Comparison of ENCODE assay signal across 9 cellular contexts in the genomic region with DNA sequence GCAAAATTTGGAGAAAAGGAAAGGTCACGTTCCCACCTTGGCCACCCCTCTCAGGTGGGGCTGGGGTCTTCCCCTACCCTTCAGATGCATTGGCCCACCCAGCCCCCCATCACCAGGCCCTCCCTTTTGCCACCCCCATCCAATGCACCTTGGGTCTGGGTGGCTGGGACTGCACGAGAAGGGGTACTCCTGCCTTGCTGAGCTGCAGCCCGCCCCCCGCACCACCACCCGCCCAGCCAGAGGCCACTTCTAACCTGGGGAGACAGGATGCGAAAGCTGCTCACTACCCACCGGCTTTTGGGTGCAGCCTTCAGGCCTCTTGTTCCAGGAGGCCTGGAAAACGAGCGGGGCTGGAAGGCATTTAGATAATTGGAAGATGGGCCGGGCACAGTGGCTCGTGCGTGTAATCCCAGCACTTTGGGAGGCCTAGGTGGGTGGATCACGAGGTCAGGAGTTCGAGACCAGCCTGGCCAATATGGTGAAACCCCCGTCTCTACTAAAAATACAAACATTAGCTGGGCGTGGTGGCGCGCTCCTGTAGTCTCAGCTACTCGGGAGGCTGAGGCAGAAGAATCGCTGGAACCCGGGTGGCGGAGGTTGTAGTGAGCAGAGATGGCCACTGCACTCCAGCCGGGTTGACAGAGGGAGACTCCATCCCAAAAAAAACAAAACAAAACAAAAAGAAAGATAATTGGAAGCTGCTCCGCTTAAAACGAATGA. TPM values are rescaled to one million over a fixed set of nuclear protein-coding genes. Genes with fewer than 3 reads are reported as not detected.
A peak's percentile ranks its signal among the peaks of the same experiment; 100 is the strongest.
DNase-seq lines count a peak whose midpoint lies in the region; ATAC-seq, FAIRE-seq and TF ChIP-seq lines count a peak whose summit lies in the region.
"Had no signal": no experiment of that assay in that cellular context is flagged by ENCODE, and none has a peak within 500 bp of the region (broad histone marks: within the 10 kb centered on the region; RNA-seq: fewer than 3 reads in every experiment).

No MANE protein-coding gene starts in this region.

- peak overlapping the region; percentile 84 for H3K4me3 ChIP-seq in A549

- peaks cover 29 to 34% (median 33%) of the 10 kb centered on the region in 3 donors for H3K4me1 Mint-ChIP-seq in IgD-negative memory B cell
- H3K4me1 Mint-ChIP-seq in central memory CD8-positive, alpha-beta T cell = peaks cover 37% of the 10 kb centered on the region
- peaks cover 24 to 43% of the 10 kb centered on the region in 2 donors for H3K4me1 Mint-ChIP-seq in natural killer cell

- ATAC-seq in A549 (no peak), natural killer cell (no peak), GM19324 (IDR thresholded peaks at IDR 0.05; ENCODE audit: low FRiP score, unreplicated experiment) (no peak), GM21529 (IDR thresholded peaks at IDR 0.05; ENCODE audit: unreplicated experiment) (no peak)
- ATAC-seq in central memory CD8-positive, alpha-beta T cell (replicated peaks; ENCODE audit: extremely low read depth, poor library complexity, severe bottlenecking) = no peak

- CTCF ChIA-PET in A549 (lab: Yijun Ruan, JAX) = interaction anchor here (0.6 to 3.3 kb wide), 8 partner anchors 8 to 416 kb away, joined by 3 to 29 read pairs (median 5); a partner anchor contains a TSS

- no peaks in the 10 kb centered on the region for H3K36me3 Mint-ChIP-seq in IgD-negative memory B cell
- peaks cover 27% of the 10 kb centered on the region for H3K36me3 Mint-ChIP-seq in central memory CD8-positive, alpha-beta T cell (ENCODE audit: insufficient read depth)
- no peaks in the 10 kb centered on the region for H3K36me3 Mint-ChIP-seq in natural killer cell

- peaks cover 27% of the 10 kb centered on the region for H3K4me1 ChIP-seq in A549

- no peak for TF ChIP-seq EP300 in A549 (IDR thresholded peaks at IDR 0.05)

- peak overlapping the region; percentile 98 to 99 for H3K27ac ChIP-seq in A549

- H3K27ac Mint-ChIP-seq in IgD-negative memory B cell (peak overlapping the region; percentile 94 to 99 (median 97)), natural killer cell (peak overlapping the region; percentile 96)
- H3K27ac Mint-ChIP-seq in central memory CD8-positive, alpha-beta T cell (ENCODE audit: low read depth) = peak overlapping the region; percentile 88

- H3K9me3 Mint-ChIP-seq in IgD-negative memory B cell = no peaks in the 10 kb centered on the region
- H3K9me3 Mint-ChIP-seq in central memory CD8-positive, alpha-beta T cell = no peaks in the 10 kb centered on the region
- H3K9me3 Mint-ChIP-seq in natural killer cell = no peaks in the 10 kb centered on the region

- peak overlapping the region; percentile 84 for H3K4me2 ChIP-seq in A549

- no peak for TF ChIP-seq RAD21 in A549 (conservative IDR thresholded peaks at IDR 0.05 in 1 of 2, IDR thresholded peaks at IDR 0.05 in 1 of 2)

- no peaks in the 10 kb centered on the region for H3K9me3 ChIP-seq in A549

- DNase-seq in A549 (ENCODE audit: low read depth in 1 of 2, low spot score in 1 of 2) (no peak), natural killer cell (no peak), NCI-H2107 (lab: John Stamatoyannopoulos, UW) (no peak), RKO (ENCODE audit: low spot score) (no peak)
- DNase-seq in central memory CD8-positive, alpha-beta T cell (ENCODE audit: low spot score in 2 of 2) = no peak

- TF ChIP-seq POLR2A in A549 (IDR thresholded peaks at IDR 0.05; ENCODE audit: low read length) = no peak

- intact Hi-C loops in natural killer cell (cut with micrococcal nuclease) = loop anchor here (1.0 to 5.0 kb wide), 4 partner anchors 16 to 52 kb away; a partner anchor contains a TSS

- POLR2A ChIA-PET in A549 (lab: Yijun Ruan, JAX) = interaction anchor here (1.1 kb wide), 1 partner anchor 18 kb away, joined by 4 read pairs; no protein-coding TSS in a partner anchor

- no peak for TF ChIP-seq CTCF in A549 (IDR thresholded peaks at IDR 0.05)
- no peak for TF ChIP-seq CTCF in natural killer cell (IDR thresholded peaks at IDR 0.05)

- FAIRE-seq in A549 (lab: Jason Lieb, UNC) = no peak

- no peaks in the 10 kb centered on the region for H3K27me3 Mint-ChIP-seq in IgD-negative memory B cell
- H3K27me3 Mint-ChIP-seq in central memory CD8-positive, alpha-beta T cell = no peaks in the 10 kb centered on the region
- no peaks in the 10 kb centered on the region for H3K27me3 Mint-ChIP-seq in natural killer cell (ENCODE audit: low read depth in 2 of 2)

- WGBS in A549 (ENCODE audit: missing lambda C conversion rate) = 92% methylated on average over 25 of the region's 25 CpGs

- peak overlapping the region; percentile 90 to 98 (median 96) for H3K4me3 Mint-ChIP-seq in IgD-negative memory B cell
- peak overlapping the region; percentile 99 for H3K4me3 Mint-ChIP-seq in central memory CD8-positive, alpha-beta T cell
- peak overlapping the region; percentile 97 for H3K4me3 Mint-ChIP-seq in natural killer cell

TF ChIP-seq in A549, 52 proteins besides CTCF, POLR2A, EP300 and RAD21:
- TF ChIP-seq RNF2 (IDR thresholded peaks at IDR 0.05; ENCODE audit: borderline replicate concordance, low read depth) (no peak), CHD2 (IDR thresholded peaks at IDR 0.05; ENCODE audit: low read length, partially characterized antibody) (no peak), ZNF302 (CRISPR knock-in tag; IDR thresholded peaks at IDR 0.05) (no peak)
- TF ChIP-seq, protein P1, sequence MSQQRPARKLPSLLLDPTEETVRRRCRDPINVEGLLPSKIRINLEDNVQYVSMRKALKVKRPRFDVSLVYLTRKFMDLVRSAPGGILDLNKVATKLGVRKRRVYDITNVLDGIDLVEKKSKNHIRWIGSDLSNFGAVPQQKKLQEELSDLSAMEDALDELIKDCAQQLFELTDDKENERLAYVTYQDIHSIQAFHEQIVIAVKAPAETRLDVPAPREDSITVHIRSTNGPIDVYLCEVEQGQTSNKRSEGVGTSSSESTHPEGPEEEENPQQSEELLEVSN (IDR thresholded peaks at IDR 0.05; ENCODE audit: borderline replicate concordance, low read depth) = no peak

RNA-seq across cellular contexts. Expression of a gene that starts 1.2 kb away (rescaled TPM):
- 133 and 136 TPM in 2 replicates for polyA plus RNA-seq in A549 (2011; rRNA removed)
- 173 and 193 TPM in 2 replicates for polyA plus RNA-seq in A549 (2012; cell fraction: cytosol; rRNA removed)
- polyA plus RNA-seq in A549 (2012; cell fraction: nucleus; rRNA removed) = 307 and 346 TPM in 2 replicates
- 129 to 150 TPM (median 140 TPM) in 3 replicates for polyA plus RNA-seq in A549 (2017; fragmentation: RNase III; extraction: RNeasy Plus Mini Kit Qiagen cat#74134 plus additional on column Dnase treatment)
- polyA minus RNA-seq in A549 (2011; rRNA and poly(A)+ RNA removed) = 101 and 126 TPM in 2 replicates
- 20.0 TPM for polyA plus RNA-seq in IgD-negative memory B cell
- total RNA-seq in natural killer cell = 100 to 1,000 TPM; 123 to 147 (median 143) TPM

RNA-seq across cellular contexts. Expression of a gene that starts 8.3 kb away (rescaled TPM):
- polyA plus RNA-seq in A549 (2011; rRNA removed) (35.9 and 42.6 TPM in 2 replicates), A549 (2017; fragmentation: RNase III; extraction: RNeasy Plus Mini Kit Qiagen cat#74134 plus additional on column Dnase treatment) (93.1 to 107 TPM (median 106 TPM) in 3 replicates), IgD-negative memory B cell (1.1 TPM)
- 57.6 and 77.1 TPM in 2 replicates for polyA plus RNA-seq in A549 (2012; cell fraction: cytosol; rRNA removed)
- 55.5 and 78.2 TPM in 2 replicates for polyA plus RNA-seq in A549 (2012; cell fraction: nucleus; rRNA removed)
- polyA minus RNA-seq in A549 (2011; rRNA and poly(A)+ RNA removed) = 49.1 and 52.8 TPM in 2 replicates
- total RNA-seq in natural killer cell = 10 to 100 TPM; 46.7 to 62.6 (median 55.4) TPM

RNA-seq across cellular contexts. Expression of a gene that starts 13.6 kb away (rescaled TPM):
- polyA plus RNA-seq in A549 (2011; rRNA removed) = 0.41 and 0.46 TPM in 2 replicates
- polyA plus RNA-seq in A549 (2012; cell fraction: cytosol; rRNA removed) = 1.1 and 1.2 TPM in 2 replicates
- polyA plus RNA-seq in A549 (2012; cell fraction: nucleus; rRNA removed) = 4.2 and 4.5 TPM in 2 replicates
- polyA plus RNA-seq in A549 (2017; fragmentation: RNase III; extraction: RNeasy Plus Mini Kit Qiagen cat#74134 plus additional on column Dnase treatment) = 0.89 to 1.4 TPM (median 1.3 TPM) in 3 replicates
- 0.15 and 0.21 TPM in 2 replicates for polyA minus RNA-seq in A549 (2011; rRNA and poly(A)+ RNA removed)
- not detected for polyA plus RNA-seq in IgD-negative memory B cell
- total RNA-seq in natural killer cell = under 1 TPM in 1 of 3 donors, not detected in 2; 0.23 TPM
- total RNA-seq: Daoy had no signal

RNA-seq across cellular contexts. Expression of a gene that starts 25.5 kb away (rescaled TPM):
- polyA plus RNA-seq in A549 (2011; rRNA removed) (10.2 and 11.8 TPM in 2 replicates), A549 (2017; fragmentation: RNase III; extraction: RNeasy Plus Mini Kit Qiagen cat#74134 plus additional on column Dnase treatment) (17.7 to 20.6 TPM (median 19.9 TPM) in 3 replicates), IgD-negative memory B cell (12.8 TPM)
- 15.6 and 19.0 TPM in 2 replicates for polyA plus RNA-seq in A549 (2012; cell fraction: cytosol; rRNA removed)
- polyA plus RNA-seq in A549 (2012; cell fraction: nucleus; rRNA removed) = 15.2 and 20.0 TPM in 2 replicates
- 21.2 and 27.1 TPM in 2 replicates for polyA minus RNA-seq in A549 (2011; rRNA and poly(A)+ RNA removed)
- total RNA-seq in natural killer cell = 10 to 100 TPM in 2 of 3 donors, 1 to 10 TPM in 1; 7.9 to 12.3 (median 12.1) TPM

RNA-seq across cellular contexts. Expression of a gene that starts 27.3 kb away (rescaled TPM):
- polyA plus RNA-seq in A549 (2011; rRNA removed) (43.9 and 44.0 TPM in 2 replicates), A549 (2017; fragmentation: RNase III; extraction: RNeasy Plus Mini Kit Qiagen cat#74134 plus additional on column Dnase treatment) (93.2 to 104 TPM (median 95.2 TPM) in 3 replicates), IgD-negative memory B cell (30.0 TPM)
- polyA plus RNA-seq in A549 (2012; cell fraction: cytosol; rRNA removed) = 162 and 207 TPM in 2 replicates
- 139 and 182 TPM in 2 replicates for polyA plus RNA-seq in A549 (2012; cell fraction: nucleus; rRNA removed)
- polyA minus RNA-seq in A549 (2011; rRNA and poly(A)+ RNA removed) = 49.7 and 55.6 TPM in 2 replicates
- 10 to 100 TPM; 10.1 to 13.5 (median 12.3) TPM for total RNA-seq in natural killer cell

Comparison
In these comparisons a context has a peak if more than half of its experiments do, and no peak if none do; other contexts are left out.
1. RNA of a gene that starts 8.3 kb away (polyA plus RNA-seq): 35.9 to 107 TPM in A549; 1.1 TPM in IgD-negative memory B cell (single experiment); every median in the first group is over 10 times any median in the second.
2. Peak in every context shown above with its lines, with median percentiles within 50 percentile points of each other: H3K27ac Mint-ChIP-seq and H3K4me3 Mint-ChIP-seq.